In genomic region chr2:2075866-2076265, GRCh38 we compare ENCODE assay signal across 1 cellular context.
TF ChIP-seq lines count a peak whose summit lies in the region.

No MANE protein-coding gene starts in this region.

TF ChIP-seq in H1, 55 proteins besides CTCF, POLR2A, EP300 and RAD21 (continued from another document):
- no peak for TF ChIP-seq BCL11A (IDR thresholded peaks at IDR 0.05; ENCODE audit: low read depth in 2 of 2, low read length in 2 of 2)
- TF ChIP-seq TBP (IDR thresholded peaks at IDR 0.05; ENCODE audit: low read depth, low read length): no peak
- TF ChIP-seq CHD2 (IDR thresholded peaks at IDR 0.05; ENCODE audit: low read length): no peak
- TF ChIP-seq GTF2F1 (IDR thresholded peaks at IDR 0.05; ENCODE audit: borderline replicate concordance, low read depth, low read length): no peak
- no peak for TF ChIP-seq BACH1 (IDR thresholded peaks at IDR 0.05; ENCODE audit: low read length)
- no peak for TF ChIP-seq SP2 (IDR thresholded peaks at IDR 0.05; ENCODE audit: low read length)
- no peak for TF ChIP-seq ZNF274 (IDR thresholded peaks at IDR 0.05; ENCODE audit: borderline replicate concordance, extremely low read depth, low read length)
- TF ChIP-seq BRCA1 (IDR thresholded peaks at IDR 0.05; ENCODE audit: low read depth, low read length): no peak
- no peak for TF ChIP-seq SP4 (IDR thresholded peaks at IDR 0.05; ENCODE audit: low read length)
- no peak for TF ChIP-seq EZH2 (IDR thresholded peaks at IDR 0.05; ENCODE audit: low read depth, low read length, severe bottlenecking)
- TF ChIP-seq RFX5 (IDR thresholded peaks at IDR 0.05; ENCODE audit: borderline replicate concordance, low read depth, low read length): no peak
- no peak for TF ChIP-seq TCF12 (IDR thresholded peaks at IDR 0.05; ENCODE audit: low read depth, low read length)
- no peak for TF ChIP-seq MAFK (IDR thresholded peaks at IDR 0.05; ENCODE audit: low read depth, low read length)
